ENCODE assay signal across 8 cellular contexts in the genomic region with DNA sequence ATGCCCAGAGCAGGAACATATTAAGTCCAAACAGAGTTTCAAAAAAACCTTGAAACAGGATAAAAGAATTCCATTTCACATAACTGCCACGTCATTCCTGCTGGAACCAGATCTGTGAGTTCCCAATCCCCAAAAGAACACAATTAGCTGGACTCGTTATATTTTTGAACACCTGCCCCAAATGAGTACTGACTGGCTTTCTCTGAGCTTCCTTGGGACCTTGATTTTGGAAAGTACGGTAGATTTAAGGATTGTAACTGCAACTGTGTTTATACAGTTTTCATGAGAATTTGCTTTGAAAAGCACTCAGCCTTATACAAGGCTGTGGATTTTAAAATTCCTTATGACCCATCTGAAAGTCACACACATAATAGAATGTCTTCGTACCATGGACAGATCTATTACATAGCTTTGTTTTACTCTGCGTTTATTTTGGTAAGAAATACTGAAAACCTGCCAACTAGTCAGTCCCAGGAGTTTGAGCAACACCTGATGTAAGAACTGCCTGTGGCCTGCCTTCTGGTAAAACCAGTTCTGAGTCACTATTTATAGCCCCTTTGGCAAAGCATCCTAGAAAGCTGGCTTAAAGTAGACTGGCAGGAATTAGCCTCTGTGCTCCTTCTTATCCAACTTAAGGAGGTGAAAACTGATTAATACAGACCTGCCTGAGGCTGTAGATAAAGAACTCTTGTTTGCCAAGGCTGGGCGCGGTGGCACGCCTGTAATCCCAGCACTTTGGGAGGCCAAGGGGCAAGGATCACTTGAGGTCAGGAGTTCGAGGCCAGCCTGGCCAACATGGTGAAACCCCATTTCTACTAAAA. TPM values are rescaled to one million over a fixed set of nuclear protein-coding genes. Genes with fewer than 3 reads are reported as not detected.
DNase-seq lines count a peak whose midpoint lies in the region; ATAC-seq and TF ChIP-seq lines count a peak whose summit lies in the region.

No MANE protein-coding gene starts in this region.

- H3K4me3 Mint-ChIP-seq in Caco-2 (ENCODE audit: unreplicated experiment), result peak overlapping the region; percentile 66
- H3K4me3 Mint-ChIP-seq in mesothelial cell of epicardium, result no peak overlapping the region

- TSS peak; percentile 85 for BruUV-seq in Caco-2 (replicated peaks; lab: Mats Ljungman, UMichigan)

- intact Hi-C loops in Caco-2 (cut with micrococcal nuclease; ENCODE audit: unreplicated experiment), result loop anchor here (1.0 to 2.0 kb wide), 5 partner anchors 13 to 108 kb away; a partner anchor contains a TSS

- peaks cover 52% of the 10 kb centered on the region for H3K36me3 Mint-ChIP-seq in Caco-2 (ENCODE audit: insufficient read depth, unreplicated experiment)
- peaks cover 22% of the 10 kb centered on the region for H3K36me3 Mint-ChIP-seq in mesothelial cell of epicardium

- CTCF ChIA-PET in Caco-2 (lab: Charles Lee), result interaction anchor here (0.6 to 1.3 kb wide), 4 partner anchors 42 to 101 kb away, joined by 3 to 9 read pairs (median 4); a partner anchor contains a TSS

- H3K27me3 Mint-ChIP-seq in Caco-2 (ENCODE audit: insufficient read depth, unreplicated experiment) (no peaks in the 10 kb centered on the region), mesothelial cell of epicardium (ENCODE audit: low read depth) (no peaks in the 10 kb centered on the region)

- TF ChIP-seq CTCF in Caco-2 (IDR thresholded peaks at IDR 0.05; ENCODE audit: insufficient read depth in 1 of 2, low read depth in 1 of 2, low read length in 1 of 2, severe bottlenecking in 1 of 2, unreplicated experiment in 1 of 2) (no peak), mesothelial cell of epicardium (IDR thresholded peaks at IDR 0.05; ENCODE audit: unreplicated experiment) (no peak)

- H3K4me1 Mint-ChIP-seq in Caco-2 (ENCODE audit: low read depth, unreplicated experiment) (peaks cover 58% of the 10 kb centered on the region), mesothelial cell of epicardium (peaks cover 16% of the 10 kb centered on the region)

- ATAC-seq in GM21717 (IDR thresholded peaks at IDR 0.05; ENCODE audit: unreplicated experiment), result no peak

- no peaks in the 10 kb centered on the region for H3K9me3 ChIP-seq in Caco-2

- H3K9me3 Mint-ChIP-seq in Caco-2 (ENCODE audit: unreplicated experiment), result no peaks in the 10 kb centered on the region
- no peaks in the 10 kb centered on the region for H3K9me3 Mint-ChIP-seq in mesothelial cell of epicardium

- H3K27ac Mint-ChIP-seq in Caco-2 (ENCODE audit: unreplicated experiment), result peak overlapping the region; percentile 73
- H3K27ac Mint-ChIP-seq in mesothelial cell of epicardium, result peak overlapping the region; percentile 92

- H3K27me3 ChIP-seq in Caco-2 (replicated peaks; ENCODE audit: control insufficient read depth, insufficient read depth, low read length), result no peaks in the 10 kb centered on the region

- H3K36me3 ChIP-seq in Caco-2 (ENCODE audit: control insufficient read depth, insufficient read depth, low read length), result peaks cover 6% of the 10 kb centered on the region; the same call in 1 of the 2 replicates

- peak; percentile 87 for DNase-seq in Caco-2
- DNase-seq in NCI-H2196 (lab: John Stamatoyannopoulos, UW; ENCODE audit: unreplicated experiment), result peak; percentile 83
- DNase-seq in dedifferentiated amniotic fluid mesenchymal stem cell (ENCODE audit: extremely low spot score), result peak; percentile 77
- no peak for DNase-seq in mesothelial cell of epicardium (ENCODE audit: low spot score in 2 of 2, unreplicated experiment in 2 of 2)
- no peak for DNase-seq in stimulated activated CD4-positive, alpha-beta T cell treated with anti-CD3 and anti-CD28 coated beads, Interleukin-12 subunit alpha, Interleukin-12 subunit beta, amount 100 ng/mL, for 4 hours
- no peak for DNase-seq in NCI-H1092 (lab: John Stamatoyannopoulos, UW)
- no peak for DNase-seq in NCI-H187 treated with DMSO at 0.1 percent for 48 hours (lab: John Stamatoyannopoulos, UW)

- H3K4me1 ChIP-seq in Caco-2, result peaks cover 38% of the 10 kb centered on the region

- H3K4me3 ChIP-seq in Caco-2 (ENCODE audit: low read depth, low read length), result no peak overlapping the region

- POLR2A ChIA-PET in Caco-2 (lab: Charles Lee), result interaction anchor here (1.2 to 1.3 kb wide), 2 partner anchors 22 to 40 kb away, joined by 3 read pairs; no protein-coding TSS in a partner anchor

RNA-seq across cellular contexts. Expression of a gene that starts 48.1 kb away (rescaled TPM):
- total RNA-seq in Caco-2 (2022) (39.2 and 42.6 TPM in 2 replicates), mesothelial cell of epicardium (25.1 to 27.3 TPM (median 27.1 TPM) in 3 replicates)

Comparison
In these comparisons a context has a peak if more than half of its experiments do, and no peak if none do; other contexts are left out.
1. DNase-seq: peak in Caco-2 (2 of 2), NCI-H2196 (single experiment) and dedifferentiated amniotic fluid mesenchymal stem cell (single experiment); none in mesothelial cell of epicardium (0 of 2), stimulated activated CD4-positive, alpha-beta T cell treated with anti-CD3 and anti-CD28 coated beads, Interleukin-12 subunit alpha, Interleukin-12 subunit beta, amount 100 ng/mL, for 4 hours (single experiment), NCI-H1092 (single experiment) and NCI-H187 treated with DMSO at 0.1 percent for 48 hours (single experiment).